Comparison of ENCODE assay signal across 6 cellular contexts in the genomic region with DNA sequence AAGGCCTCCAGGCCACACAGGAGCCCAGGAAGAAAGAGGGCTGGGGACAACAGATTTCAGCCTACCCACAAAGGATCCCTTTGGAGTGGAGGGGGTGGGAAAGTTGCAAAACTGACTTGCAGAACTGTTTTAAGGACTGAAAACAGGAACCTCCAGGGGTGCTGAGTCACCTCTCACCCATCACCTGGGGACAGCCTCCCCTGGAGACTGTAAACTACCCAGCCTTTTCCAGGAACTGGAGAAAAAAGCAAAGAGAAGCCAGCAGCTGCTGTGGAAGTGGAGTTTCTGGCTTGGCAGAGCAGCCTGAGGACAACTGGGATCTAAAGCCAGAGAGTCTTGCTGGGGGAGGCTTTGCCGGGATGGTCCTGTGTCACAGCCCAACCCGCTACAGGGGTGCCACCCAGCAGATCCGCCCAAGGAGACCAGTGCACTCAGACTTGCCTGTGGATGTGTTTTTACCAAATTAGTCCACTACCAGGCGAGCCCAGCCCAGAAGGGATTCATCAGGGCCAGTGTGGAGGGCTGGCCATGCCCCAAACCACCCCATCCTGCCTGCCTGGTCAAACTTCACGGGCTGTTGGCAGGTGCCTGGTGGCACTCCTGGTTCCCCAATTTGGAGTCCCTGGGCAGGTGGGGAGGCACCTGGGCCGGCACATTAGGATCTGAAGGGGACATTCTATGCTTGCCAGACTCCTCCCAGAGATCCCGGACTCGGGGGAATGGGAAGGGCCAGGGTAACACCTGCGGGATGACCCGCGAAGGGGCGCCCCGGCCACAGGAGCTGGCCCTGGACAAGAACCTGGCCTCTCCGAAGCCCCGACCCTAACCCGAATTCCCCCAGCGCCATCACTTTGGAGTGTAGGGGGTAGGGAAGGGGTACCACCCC. TPM values are rescaled to one million over a fixed set of nuclear protein-coding genes. Genes with fewer than 3 reads are reported as not detected.
DNase-seq lines count a peak whose midpoint lies in the region; ATAC-seq and TF ChIP-seq lines count a peak whose summit lies in the region.

No MANE protein-coding gene starts in this region.

- H3F3A ChIP-seq in neural progenitor cell (ENCODE audit: low read depth): peaks cover 9% of the 10 kb centered on the region

- H3K4me2 ChIP-seq in neural progenitor cell: peak overlapping the region; percentile 94

- peak overlapping the region; percentile 74 to 86 (median 84) for H3K4me3 ChIP-seq in breast epithelium
- H3K4me3 ChIP-seq in neural progenitor cell: peak overlapping the region; percentile 90

- H3K36me3 Mint-ChIP-seq in neural progenitor cell: peaks cover under 1% of the 10 kb centered on the region

- intact Hi-C loops in breast epithelium (cut with DNase I; ENCODE audit: low total_unique reads): no loop called here

- H4K20me1 ChIP-seq in neural progenitor cell (ENCODE audit: low read depth): no peaks in the 10 kb centered on the region

- H3K4me1 ChIP-seq in breast epithelium: peaks cover 0 to 10% of the 10 kb centered on the region in 2 donors
- H3K4me1 ChIP-seq in neural progenitor cell: peaks cover 7% of the 10 kb centered on the region

- H3K27ac Mint-ChIP-seq in neural progenitor cell: no peak overlapping the region

- H3K27me3 ChIP-seq in breast epithelium (no peaks in the 10 kb centered on the region), neural progenitor cell (no peaks in the 10 kb centered on the region)

- TF ChIP-seq POLR2A in breast epithelium (IDR thresholded peaks at IDR 0.05): no peak

- H3K79me2 ChIP-seq in neural progenitor cell (ENCODE audit: low read depth): peaks cover 10% of the 10 kb centered on the region

- no peak for DNase-seq in breast epithelium (ENCODE audit: low spot score in 2 of 2)
- no peak for DNase-seq in neural progenitor cell (ENCODE audit: low spot score)
- DNase-seq in NCI-H1436 treated with DMSO at 0.1 percent for 48 hours (lab: John Stamatoyannopoulos, UW): no peak
- DNase-seq in NCI-H1436 (lab: John Stamatoyannopoulos, UW): no peak

- H3K4me1 Mint-ChIP-seq in neural progenitor cell: peaks cover 15% of the 10 kb centered on the region

- peak overlapping the region; percentile 53 for H3K27ac ChIP-seq in KOPT-K1 (ENCODE audit: low read depth, low read length, poor library complexity, severe bottlenecking)
- peak overlapping the region; percentile 75 to 77 for H3K27ac ChIP-seq in breast epithelium
- H3K27ac ChIP-seq in neural progenitor cell: no peak overlapping the region

- peak overlapping the region; percentile 54 for H3K9ac ChIP-seq in neural progenitor cell

- no peaks in the 10 kb centered on the region for H3K9me3 Mint-ChIP-seq in neural progenitor cell

- no peaks in the 10 kb centered on the region for H3K9me3 ChIP-seq in KOPT-K1 (ENCODE audit: insufficient read depth, low read length, poor library complexity, severe bottlenecking)
- H3K9me3 ChIP-seq in breast epithelium: no peaks in the 10 kb centered on the region
- no peaks in the 10 kb centered on the region for H3K9me3 ChIP-seq in neural progenitor cell (ENCODE audit: low read depth)

- H3K27me3 Mint-ChIP-seq in neural progenitor cell (ENCODE audit: insufficient read depth, low read depth): peaks cover 3% of the 10 kb centered on the region

- H3K36me3 ChIP-seq in KOPT-K1 (ENCODE audit: insufficient read depth, low read length) (peaks cover 6% of the 10 kb centered on the region; the same call in 1 of the 2 replicates), breast epithelium (no peaks in the 10 kb centered on the region), neural progenitor cell (no peaks in the 10 kb centered on the region)

- no peak for ATAC-seq in HG02981 (IDR thresholded peaks at IDR 0.05; ENCODE audit: unreplicated experiment)

- TF ChIP-seq CTCF in breast epithelium (IDR thresholded peaks at IDR 0.05) (no peak), neural progenitor cell (IDR thresholded peaks at IDR 0.05) (no peak)

- peak overlapping the region; percentile 91 for H2AFZ ChIP-seq in neural progenitor cell (replicated peaks)

- peak overlapping the region; percentile 92 for H3K4me3 Mint-ChIP-seq in neural progenitor cell

RNA-seq across cellular contexts. Expression of a gene that starts 0.8 kb away (rescaled TPM):
- total RNA-seq in breast epithelium (10 to 100 TPM; 12.1 to 17.4 (median 17.0) TPM), neural progenitor cell (ENCODE audit: low replicate concordance) (19.4 and 26.9 TPM in 2 replicates)

RNA-seq across cellular contexts. Expression of a gene that starts 12.3 kb away (rescaled TPM):
- total RNA-seq in breast epithelium: not detected
- total RNA-seq in neural progenitor cell (ENCODE audit: low replicate concordance): not detected in 2 replicates

RNA-seq across cellular contexts. Expression of a gene that starts 17.2 kb away (rescaled TPM):
- total RNA-seq in breast epithelium: 100 to 1,000 TPM; 114 to 233 (median 144) TPM
- 155 and 160 TPM in 2 replicates for total RNA-seq in neural progenitor cell (ENCODE audit: low replicate concordance)

RNA-seq across cellular contexts. Expression of a gene that starts 22.5 kb away (rescaled TPM):
- total RNA-seq in breast epithelium (1,000 to 10,000 TPM; 1,340 to 2,607 (median 1,661) TPM), neural progenitor cell (ENCODE audit: low replicate concordance) (3,079 and 5,348 TPM in 2 replicates)

RNA-seq across cellular contexts. Expression of a gene that starts 24.0 kb away (rescaled TPM):
- total RNA-seq in breast epithelium: not detected
- total RNA-seq in neural progenitor cell (ENCODE audit: low replicate concordance): 1.1 TPM in 1 of 2 replicates, not detected in the other
